Comparison of ENCODE assay signal across 11 cellular contexts in genomic region chr10:99984201-99984600, GRCh38. TPM values are rescaled to one million over a fixed set of nuclear protein-coding genes. Genes with fewer than 3 reads are reported as not detected.
DNase-seq lines count a peak whose midpoint lies in the region; ATAC-seq, FAIRE-seq and TF ChIP-seq lines count a peak whose summit lies in the region.
"Had no signal": no experiment of that assay in that cellular context is flagged by ENCODE, and none has a peak within 500 bp of the region (broad histone marks: within the 10 kb centered on the region; RNA-seq: fewer than 3 reads in every experiment).

No MANE protein-coding gene starts in this region.

- intact Hi-C loops in HepG2 (cut with micrococcal nuclease; ENCODE audit: unreplicated experiment): no loop called here
- intact Hi-C loops in left lung (cut with DNase I): no loop called here
- intact Hi-C loops in vagina (cut with DNase I): no loop called here

- H3K23me2 ChIP-seq in H9 (ENCODE audit: insufficient read length, low read depth, low read length, poor library complexity, severe bottlenecking): no peaks in the 10 kb centered on the region

- ATAC-seq in HepG2 (no peak), left lung (peak; percentile 36), HG03342 (IDR thresholded peaks at IDR 0.05; ENCODE audit: unreplicated experiment) (no peak), HG02973 (IDR thresholded peaks at IDR 0.05; ENCODE audit: unreplicated experiment) (no peak)

- H3T11ph ChIP-seq in H9 (ENCODE audit: low read length): no peak overlapping the region

- H3K4me3 Mint-ChIP-seq in H9: no peak overlapping the region
- H3K4me3 Mint-ChIP-seq: activated naive CD4-positive, alpha-beta T cell treated with anti-CD3 and anti-CD28 coated beads for 36 hours; WTC11 had no signal

- H3K4me3 ChIP-seq in liver (ENCODE audit: low read depth in 1 of 3, low read length in 3 of 3) (no peak overlapping the region), HepG2 (replicated peaks in 1 of 3; ENCODE audit: insufficient read depth in 1 of 3, low read depth in 2 of 3, low read length in 3 of 3) (no peak overlapping the region), SK-N-SH (ENCODE audit: low read depth in 2 of 2, low read length in 1 of 2) (peak overlapping the region in 1 of 2 experiments; percentile 1; a peak in 1 of 4 replicates), left lung (no peak overlapping the region), vagina (no peak overlapping the region)
- H3K4me3 ChIP-seq: lung had no signal

- DNase-seq in HepG2 (ENCODE audit: low spot score) (no peak), SK-N-SH (no peak), left lung (no peak), vagina (ENCODE audit: extremely low spot score in 2 of 2) (no peak), H9 (no peak)
- DNase-seq: activated naive CD4-positive, alpha-beta T cell treated with anti-CD3 and anti-CD28 coated beads for 36 hours had no signal

- H3K4me1 ChIP-seq in liver (ENCODE audit: control insufficient read depth in 4 of 4, insufficient read depth in 4 of 4, low read length in 3 of 4) (peaks cover 2 to 57% (median 39%) of the 10 kb centered on the region in 4 donors), HepG2 (ENCODE audit: insufficient read depth, low read length) (peaks cover 16% of the 10 kb centered on the region), SK-N-SH (ENCODE audit: control insufficient read depth in 1 of 2, insufficient read depth in 2 of 2, low read depth in 1 of 2, low read length in 1 of 2) (peaks cover 9 to 50% of the 10 kb centered on the region in 2 experiments; a peak in 3 of 4 replicates), left lung (peaks cover 10 to 45% of the 10 kb centered on the region in 2 donors), vagina (peaks cover 71% of the 10 kb centered on the region), H9 (ENCODE audit: insufficient read depth, low read length) (no peaks in the 10 kb centered on the region)

- peaks cover 4% of the 10 kb centered on the region for H3K79me1 ChIP-seq in H9 (ENCODE audit: insufficient read depth, low read depth, low read length, poor library complexity, severe bottlenecking)

- no peaks in the 10 kb centered on the region for H3K27me3 ChIP-seq in liver (ENCODE audit: control insufficient read depth in 4 of 4, insufficient read depth in 4 of 4, low read length in 3 of 4)
- H3K27me3 ChIP-seq in HepG2 (ENCODE audit: control insufficient read depth in 1 of 2, insufficient read depth in 2 of 2, low read length in 2 of 2): no peaks in the 10 kb centered on the region; a peak in 1 of 5 replicates
- H3K27me3 ChIP-seq in SK-N-SH (ENCODE audit: insufficient read depth): no peaks in the 10 kb centered on the region
- H3K27me3 ChIP-seq in left lung: no peaks in the 10 kb centered on the region
- no peaks in the 10 kb centered on the region for H3K27me3 ChIP-seq in vagina
- no peaks in the 10 kb centered on the region for H3K27me3 ChIP-seq in H9 (ENCODE audit: insufficient read depth, low read length)

- no peak for FAIRE-seq in HepG2 (lab: Jason Lieb, UNC)

- no peak overlapping the region for H3K9ac ChIP-seq in liver (ENCODE audit: low read depth in 1 of 2, low read length in 2 of 2)
- no peak overlapping the region for H3K9ac ChIP-seq in HepG2 (ENCODE audit: insufficient read depth, low read depth, low read length)
- H3K9ac ChIP-seq in SK-N-SH: peak overlapping the region; percentile 54; the same call in 1 of the 2 replicates
- H3K9ac ChIP-seq in H9 (ENCODE audit: extremely low read depth, insufficient read length, low read length): no peak overlapping the region

- H3K9me3 ChIP-seq in liver (ENCODE audit: control insufficient read depth in 4 of 4, low read length in 3 of 4) (no peaks in the 10 kb centered on the region), HepG2 (ENCODE audit: low read length) (no peaks in the 10 kb centered on the region), SK-N-SH (no peaks in the 10 kb centered on the region), left lung (no peaks in the 10 kb centered on the region), vagina (no peaks in the 10 kb centered on the region), H9 (ENCODE audit: control insufficient read depth, low read depth, low read length) (no peaks in the 10 kb centered on the region)

- H3K4me2 ChIP-seq in HepG2 (ENCODE audit: low read depth, low read length): no peak overlapping the region
- H3K4me2 ChIP-seq in SK-N-SH: peak overlapping the region; percentile 61
- no peak overlapping the region for H3K4me2 ChIP-seq in H9 (ENCODE audit: insufficient read depth, insufficient read length, low read length)

- no peak overlapping the region for H2BK5ac ChIP-seq in H9 (ENCODE audit: insufficient read length, low read length)

- H3K79me2 ChIP-seq in HepG2 (ENCODE audit: insufficient read depth, low read length) (no peaks in the 10 kb centered on the region), SK-N-SH (ENCODE audit: insufficient read depth) (peaks cover 100% of the 10 kb centered on the region), H9 (ENCODE audit: insufficient read depth, low read length) (no peaks in the 10 kb centered on the region)

- no peaks in the 10 kb centered on the region for H3K36me3 Mint-ChIP-seq in H9 (ENCODE audit: insufficient read depth in 1 of 3, low read depth in 3 of 3)
- H3K36me3 Mint-ChIP-seq: WTC11 had no signal

- TF ChIP-seq CTCF in liver (IDR thresholded peaks at IDR 0.05; ENCODE audit: low read depth, low read length, missing input control) (no peak), HepG2 (CRISPR knock-in tag; IDR thresholded peaks at IDR 0.05) (no peak), SK-N-SH (IDR thresholded peaks at IDR 0.05) (no peak), left lung (IDR thresholded peaks at IDR 0.05) (no peak), vagina (IDR thresholded peaks at IDR 0.05) (no peak), H9 (conservative IDR thresholded peaks at IDR 0.05) (no peak)

- no peaks in the 10 kb centered on the region for H4K20me1 ChIP-seq in HepG2 (ENCODE audit: insufficient read depth, low read length)
- H4K20me1 ChIP-seq in SK-N-SH (ENCODE audit: insufficient read depth): peaks cover 7% of the 10 kb centered on the region
- no peaks in the 10 kb centered on the region for H4K20me1 ChIP-seq in H9 (ENCODE audit: control insufficient read depth, insufficient read depth, insufficient read length)

- H2BK15ac ChIP-seq in H9 (ENCODE audit: low read depth, low read length): no peak overlapping the region

- H2BK20ac ChIP-seq in H9 (ENCODE audit: low read depth, low read length, poor library complexity, severe bottlenecking): no peak overlapping the region

- H2BK120ac ChIP-seq in H9 (ENCODE audit: low read depth, low read length, poor library complexity, severe bottlenecking): no peak overlapping the region

- no peaks in the 10 kb centered on the region for H3K36me3 ChIP-seq in liver (ENCODE audit: control insufficient read depth in 4 of 4, insufficient read depth in 3 of 4, low read depth in 1 of 4, low read length in 3 of 4)
- no peaks in the 10 kb centered on the region for H3K36me3 ChIP-seq in HepG2 (replicated peaks in 1 of 2; ENCODE audit: control insufficient read depth in 1 of 2, insufficient read depth in 2 of 2, low read length in 2 of 2)
- H3K36me3 ChIP-seq in SK-N-SH (replicated peaks in 1 of 2; ENCODE audit: control insufficient read depth in 1 of 2, insufficient read depth in 2 of 2, low read length in 1 of 2): peaks cover 0 to 41% of the 10 kb centered on the region in 2 experiments
- no peaks in the 10 kb centered on the region for H3K36me3 ChIP-seq in left lung
- no peaks in the 10 kb centered on the region for H3K36me3 ChIP-seq in vagina

- no peak for TF ChIP-seq POLR2A in HepG2 (IDR thresholded peaks at IDR 0.05; ENCODE audit: insufficient read depth in 1 of 2, low read depth in 2 of 2, low read length in 2 of 2)
- no peak for TF ChIP-seq POLR2A in vagina (IDR thresholded peaks at IDR 0.05)

- H2AFZ ChIP-seq in HepG2 (ENCODE audit: low read length) (no peak overlapping the region), SK-N-SH (ENCODE audit: low read depth) (no peak overlapping the region), H9 (ENCODE audit: low read length) (no peak overlapping the region)

- TF ChIP-seq RAD21 in liver (IDR thresholded peaks at IDR 0.05) (no peak), HepG2 (CRISPR knock-in tag; IDR thresholded peaks at IDR 0.05) (no peak), SK-N-SH (IDR thresholded peaks at IDR 0.05; ENCODE audit: low read length) (no peak)

- no peak overlapping the region for H3K14ac ChIP-seq in H9 (ENCODE audit: insufficient read depth, low read length)

- H4K8ac ChIP-seq in H9 (replicated peaks; ENCODE audit: insufficient read length, low read depth, low read length): no peak overlapping the region

- in situ Hi-C loops in HepG2 (cut with HindIII; ENCODE audit: extremely low pct_ligation_motif_present, low pct_unique_long_range_greater_than_20kb): no loop called here

- H3K23ac ChIP-seq in H9 (ENCODE audit: insufficient read length, low read depth, low read length): no peak overlapping the region

- BruUV-seq in HepG2 (replicated peaks; lab: Mats Ljungman, UMichigan): no TSS peak

- POLR2A ChIA-PET in HepG2 (lab: Yijun Ruan, JAX) (interaction anchor here (0.7 kb wide), 1 partner anchor 53 kb away, joined by 3 read pairs; no protein-coding TSS in a partner anchor), SK-N-SH (lab: Yijun Ruan, JAX) (no interaction called here)

- H3K18ac ChIP-seq in H9 (ENCODE audit: insufficient read length, low read depth, low read length): no peak overlapping the region

- H3K27ac ChIP-seq in liver (ENCODE audit: low read depth in 1 of 2, low read length in 2 of 2): peak overlapping the region; percentile 35 to 58
- no peak overlapping the region for H3K27ac ChIP-seq in HepG2 (ENCODE audit: extremely low read length, insufficient read depth, low read length)
- peak overlapping the region; percentile 79 to 94 for H3K27ac ChIP-seq in SK-N-SH (ENCODE audit: low read depth in 2 of 2, low read length in 1 of 2)
- peak overlapping the region; percentile 53 to 80 for H3K27ac ChIP-seq in left lung
- peak overlapping the region; percentile 86 for H3K27ac ChIP-seq in vagina
- no peak overlapping the region for H3K27ac ChIP-seq in H9 (ENCODE audit: insufficient read length, low read depth, low read length)

- H3K27ac Mint-ChIP-seq in H9: no peak overlapping the region; a peak in 1 of 7 replicates
- H3K27ac Mint-ChIP-seq: activated naive CD4-positive, alpha-beta T cell treated with anti-CD3 and anti-CD28 coated beads for 36 hours; WTC11 had no signal

- no peak overlapping the region for H3K56ac ChIP-seq in H9 (ENCODE audit: insufficient read length, low read depth, low read length)

- H3K27me3 Mint-ChIP-seq in H9 (ENCODE audit: low read depth): no peaks in the 10 kb centered on the region

- WGBS in liver: 34% methylated on average over 3 of the region's 3 CpGs
- WGBS in HepG2 (ENCODE audit: low lambda C conversion rate): 81% methylated on average over 3 of the region's 3 CpGs
- WGBS in SK-N-SH (ENCODE audit: low lambda C conversion rate): 16% methylated on average over 3 of the region's 3 CpGs
- WGBS in H9 (ENCODE audit: extremely low coverage, insufficient read length, low lambda C conversion rate): no CpG with 5 or more reads among the region's 3 CpGs

- H2BK12ac ChIP-seq in H9 (ENCODE audit: insufficient read length, low read depth, low read length): no peak overlapping the region

- no peaks in the 10 kb centered on the region for H3K9me2 ChIP-seq in SK-N-SH

- no peak overlapping the region for H4K5ac ChIP-seq in H9 (ENCODE audit: insufficient read length, low read depth, low read length)

- peaks cover 14% of the 10 kb centered on the region in 2 experiments for H3K4me1 Mint-ChIP-seq in H9

- H3K4ac ChIP-seq in H9 (ENCODE audit: low read depth, low read length): no peak overlapping the region

- no peak overlapping the region for H4K91ac ChIP-seq in H9 (ENCODE audit: insufficient read length, low read depth, low read length)

- no peaks in the 10 kb centered on the region for H3K9me3 Mint-ChIP-seq in H9
- H3K9me3 Mint-ChIP-seq: activated naive CD4-positive, alpha-beta T cell treated with anti-CD3 and anti-CD28 coated beads for 36 hours; WTC11 had no signal

- no peak overlapping the region for H2AK5ac ChIP-seq in H9 (ENCODE audit: insufficient read length, low read length)

- TF ChIP-seq EP300 in HepG2 (IDR thresholded peaks at IDR 0.05; ENCODE audit: low read depth in 2 of 2, low read length in 2 of 2) (no peak), HepG2 (CRISPR knock-in tag; IDR thresholded peaks at IDR 0.05; ENCODE audit: borderline replicate concordance) (no peak), SK-N-SH (IDR thresholded peaks at IDR 0.05; ENCODE audit: borderline replicate concordance in 1 of 2, low read depth in 1 of 2, low read length in 1 of 2) (peak; percentile 13 to 39; a peak in 1 of 4 replicates)

- peaks cover 50% of the 10 kb centered on the region for H3F3A ChIP-seq in SK-N-SH (replicated peaks; ENCODE audit: insufficient read depth)

- CTCF ChIA-PET in HepG2 (lab: Yijun Ruan, JAX; ENCODE audit: low intra/inter-chr PET ratio, low total read pairs): no interaction called here
- CTCF ChIA-PET in SK-N-SH (lab: Yijun Ruan, JAX): interaction anchor here (0.9 to 3.7 kb wide), 2 partner anchors 11 to 26 kb away, joined by 3 to 20 read pairs; partner anchors contain the start of gene DNMBP

RNA-seq across cellular contexts. Expression of gene DNMBP, which starts 25.5 kb away (rescaled TPM):
- total RNA-seq in liver (10 to 100 TPM in 1 of 2 donors, 1 to 10 TPM in 1; 3.8 to 12.6 TPM), HepG2 (2016; rRNA removed; fragmentation: Illumina TruSeq; extraction: Trizol) (6.3 and 6.4 TPM in 2 replicates), left lung (10 to 100 TPM; 14.8 to 15.8 TPM), vagina (31.9 TPM), H9 (2021) (25.0 and 25.6 TPM in 2 replicates)
- polyA plus RNA-seq in liver (1 to 10 TPM; 4.2 to 6.4 TPM), HepG2 (2011; rRNA removed) (3.6 and 4.2 TPM in 2 replicates), SK-N-SH (2012; rRNA removed) (36.0 and 40.2 TPM in 2 replicates)
- total RNA-seq in HepG2 (2016; cell fraction: cytosol; rRNA removed; fragmentation: Illumina TruSeq; extraction: Trizol; ENCODE audit: low read depth): 1.2 and 1.4 TPM in 2 replicates
- 5.7 and 6.1 TPM in 2 replicates for total RNA-seq in HepG2 (2016; cell fraction: insoluble cytoplasmic fraction; rRNA removed; fragmentation: Illumina TruSeq; extraction: Trizol)
- 2.3 and 2.6 TPM in 2 replicates for total RNA-seq in HepG2 (2016; cell fraction: membrane; rRNA removed; fragmentation: Illumina TruSeq; extraction: Trizol)
- 7.8 and 9.5 TPM in 2 replicates for total RNA-seq in HepG2 (2016; cell fraction: nucleus; rRNA removed; fragmentation: Illumina TruSeq; extraction: Trizol)
- 2.7 and 4.5 TPM in 2 replicates for polyA plus RNA-seq in HepG2 (2011; cell fraction: cytosol; rRNA removed)
- polyA plus RNA-seq in HepG2 (2011; cell fraction: nucleus; rRNA removed): 4.6 and 5.9 TPM in 2 replicates
- polyA plus RNA-seq in HepG2 (2012): 5.1 and 5.3 TPM in 2 replicates
- polyA plus RNA-seq in HepG2 (2016; cell fraction: cytosol; fragmentation: Illumina TruSeq; extraction: Trizol; ENCODE audit: low read depth): 0.75 and 0.78 TPM in 2 replicates
- 4.8 and 6.1 TPM in 2 replicates for polyA plus RNA-seq in HepG2 (2016; cell fraction: insoluble cytoplasmic fraction; fragmentation: Illumina TruSeq; extraction: Trizol; ENCODE audit: low read depth)
- 1.7 and 1.9 TPM in 2 replicates for polyA plus RNA-seq in HepG2 (2016; cell fraction: membrane; fragmentation: Illumina TruSeq; extraction: Trizol; ENCODE audit: low read depth)
- polyA plus RNA-seq in HepG2 (2016; cell fraction: nucleus; fragmentation: Illumina TruSeq; extraction: Trizol; ENCODE audit: insufficient read depth, low read depth): 10.6 and 11.3 TPM in 2 replicates
- 4.2 and 6.7 TPM in 2 replicates for polyA minus RNA-seq in HepG2 (2011; rRNA and poly(A)+ RNA removed; ENCODE audit: low replicate concordance)
- polyA minus RNA-seq in HepG2 (2011; cell fraction: cytosol; rRNA and poly(A)+ RNA removed): 4.3 and 4.8 TPM in 2 replicates
- 9.8 and 12.7 TPM in 2 replicates for polyA minus RNA-seq in HepG2 (2011; cell fraction: nucleus; rRNA and poly(A)+ RNA removed)
- polyA plus RNA-seq in SK-N-SH (2012; cell fraction: cytosol; rRNA removed): 26.0 and 28.4 TPM in 2 replicates
- 82.1 and 97.2 TPM in 2 replicates for polyA plus RNA-seq in SK-N-SH (2012; cell fraction: nucleus; rRNA removed)

Comparison
In these comparisons a context has a peak if more than half of its experiments do, and no peak if none do; other contexts are left out.
1. H3K27ac ChIP-seq: peak in liver (2 of 2), SK-N-SH (2 of 2), left lung (2 of 2) and vagina (single experiment); none in HepG2 (single experiment) and H9 (single experiment).